Comparison of ENCODE assay signal across 8 cellular contexts in the genomic region with DNA sequence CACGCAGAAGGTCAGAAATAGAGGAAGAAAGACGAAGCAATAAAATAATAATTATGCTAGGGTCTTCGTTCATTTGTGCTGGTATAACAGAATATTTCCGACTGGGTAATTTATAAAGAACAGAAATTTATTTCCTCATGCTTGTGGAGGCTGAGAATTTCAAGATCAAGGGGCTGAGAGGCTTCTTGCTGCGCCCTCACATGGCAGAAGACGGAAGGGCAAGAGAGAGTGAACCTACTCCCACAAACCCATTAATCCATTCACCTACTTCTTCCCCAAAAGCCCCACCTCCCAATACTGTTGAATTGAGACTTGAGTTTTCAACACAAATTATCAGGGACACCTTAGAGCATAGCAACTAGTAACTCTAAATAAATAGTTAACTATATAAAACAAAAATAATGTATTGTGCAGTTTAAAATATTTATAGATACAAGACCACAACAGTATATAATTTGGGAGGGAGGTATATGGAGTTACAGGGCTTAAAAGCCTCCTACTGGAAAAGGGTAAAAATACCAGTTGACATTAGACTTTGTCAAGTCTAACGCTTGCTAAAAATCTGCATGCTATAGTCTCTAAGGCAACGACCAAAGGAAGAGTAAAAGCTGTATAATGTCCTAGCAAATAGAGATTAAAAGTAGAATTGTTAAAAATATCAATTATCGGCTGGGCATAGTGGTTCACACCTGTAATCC. TPM values are rescaled to one million over a fixed set of nuclear protein-coding genes. Genes with fewer than 3 reads are reported as not detected.
DNase-seq lines count a peak whose midpoint lies in the region; ATAC-seq and TF ChIP-seq lines count a peak whose summit lies in the region.

No MANE protein-coding gene starts in this region.

- no peak overlapping the region for H3K27ac ChIP-seq in 22Rv1
- H3K27ac ChIP-seq in hepatocyte: no peak overlapping the region
- no peak overlapping the region for H3K27ac ChIP-seq in gastrocnemius medialis

- H3K9me2 ChIP-seq in hepatocyte (replicated peaks; ENCODE audit: insufficient read depth): no peaks in the 10 kb centered on the region

- in situ Hi-C loops in gastrocnemius medialis (cut with MboI; ENCODE audit: low sequenced_read_pairs in 4 of 4): no loop called here

- H4K20me1 ChIP-seq in hepatocyte (ENCODE audit: insufficient read depth, poor library complexity, severe bottlenecking): no peaks in the 10 kb centered on the region

- H3K27me3 ChIP-seq in hepatocyte (no peaks in the 10 kb centered on the region), gastrocnemius medialis (no peaks in the 10 kb centered on the region)

- no peak overlapping the region for H3K4me2 ChIP-seq in hepatocyte

- H3K4me3 ChIP-seq in hepatocyte (no peak overlapping the region), gastrocnemius medialis (no peak overlapping the region)

- H3K36me3 ChIP-seq in hepatocyte (replicated peaks; ENCODE audit: insufficient read depth, low read depth) (no peaks in the 10 kb centered on the region), gastrocnemius medialis (no peaks in the 10 kb centered on the region)

- no peak for TF ChIP-seq POLR2A in gastrocnemius medialis (IDR thresholded peaks at IDR 0.05)

- DNase-seq in GM10266 (ENCODE audit: extremely low spot score) (peak; percentile 35), NCI-H1694 (lab: John Stamatoyannopoulos, UW) (peak; percentile 10), hepatocyte (ENCODE audit: low spot score) (peak; percentile 17), gastrocnemius medialis (no peak), NCI-H2107 treated with DMSO at 0.1 percent for 48 hours (lab: John Stamatoyannopoulos, UW; ENCODE audit: unreplicated experiment) (no peak)
- peak; percentile 36 for DNase-seq in activated T-cell treated with anti-CD3 and anti-CD28 coated beads, Interleukin-2, amount 50 U/mL, for 1 hour
- peak; percentile 14 to 34 for DNase-seq in stimulated activated CD8-positive, alpha-beta memory T cell treated with anti-CD3 and anti-CD28 coated beads, Interleukin-2, amount 100 ng/mL, for 48 hours (ENCODE audit: low read depth in 2 of 2)

- no peaks in the 10 kb centered on the region for H3K9me3 ChIP-seq in hepatocyte (ENCODE audit: low read depth)
- H3K9me3 ChIP-seq in gastrocnemius medialis: no peaks in the 10 kb centered on the region

- no peaks in the 10 kb centered on the region for H3K79me2 ChIP-seq in hepatocyte

- intact Hi-C loops in gastrocnemius medialis (cut with DNase I; ENCODE audit: low total_unique reads): no loop called here

- peak; percentile 70 for TF ChIP-seq CTCF in 22Rv1 (IDR thresholded peaks at IDR 0.05)
- TF ChIP-seq CTCF in GM10266 (IDR thresholded peaks at IDR 0.05; ENCODE audit: control insufficient read depth, insufficient read depth, low read depth, missing control alignments): peak; percentile 70
- peak; percentile 41 for TF ChIP-seq CTCF in hepatocyte (IDR thresholded peaks at IDR 0.05; ENCODE audit: poor library complexity)
- peak in 1 of 5 experiments; percentile 38 for TF ChIP-seq CTCF in gastrocnemius medialis (IDR thresholded peaks at IDR 0.05 in 4 of 5, conservative IDR thresholded peaks at IDR 0.05 in 1 of 5)

- H2AFZ ChIP-seq in hepatocyte: no peak overlapping the region

- WGBS in hepatocyte (ENCODE audit: low lambda C conversion rate, missing lambda C conversion rate): 48% methylated on average over 9 of the region's 9 CpGs

- no peak for ATAC-seq in gastrocnemius medialis

- H3K4me1 ChIP-seq in hepatocyte (ENCODE audit: insufficient read depth) (no peaks in the 10 kb centered on the region), gastrocnemius medialis (no peaks in the 10 kb centered on the region)

RNA-seq across cellular contexts. Expression of a gene that starts 40.3 kb away (rescaled TPM):
- 27.4 and 28.6 TPM in 2 replicates for total RNA-seq in hepatocyte
- polyA plus RNA-seq in hepatocyte: 17.8 and 21.8 TPM in 2 replicates
- total RNA-seq in gastrocnemius medialis: 10 to 100 TPM; 22.7 to 26.9 (median 24.5) TPM

Comparison
In these comparisons a context has a peak if more than half of its experiments do, and no peak if none do; other contexts are left out.
1. DNase-seq: peak in GM10266 (single experiment), NCI-H1694 (single experiment), activated T-cell treated with anti-CD3 and anti-CD28 coated beads, Interleukin-2, amount 50 U/mL, for 1 hour (single experiment), hepatocyte (single experiment) and stimulated activated CD8-positive, alpha-beta memory T cell treated with anti-CD3 and anti-CD28 coated beads, Interleukin-2, amount 100 ng/mL, for 48 hours (2 of 2); none in gastrocnemius medialis (0 of 2) and NCI-H2107 treated with DMSO at 0.1 percent for 48 hours (single experiment).